In genomic region chr4:159102623-159103405, GRCh38 we compare ENCODE assay signal across 8 cellular contexts. TPM values are rescaled to one million over a fixed set of nuclear protein-coding genes. Genes with fewer than 3 reads are reported as not detected.
A peak's percentile ranks its signal among the peaks of the same experiment; 100 is the strongest.
DNase-seq lines count a peak whose midpoint lies in the region; ATAC-seq and TF ChIP-seq lines count a peak whose summit lies in the region.

Gene RAPGEF2, plus strand, starts transcription at chr4:159103079. Its CDS starts 1,084 bp downstream, at chr4:159104163.

- H3K27ac ChIP-seq in cingulate gyrus (ENCODE audit: low read depth, low read length): peak within 1 kb of the TSS; percentile 81

- intact Hi-C loops in left colon (cut with DNase I, micrococcal nuclease): no loop called here

- POLR2A ChIA-PET in BJ (lab: Charles Lee): no interaction called here

- CTCF ChIA-PET in BJ (lab: Yijun Ruan, JAX): no interaction called here

- H3K36me3 ChIP-seq in BJ (ENCODE audit: control insufficient read depth, insufficient read depth, low read length): no peaks in the 10 kb centered on the region

- peak; percentile 70 for ATAC-seq in HG03457 (IDR thresholded peaks at IDR 0.05; ENCODE audit: unreplicated experiment)
- ATAC-seq in left colon: peak; percentile 93

- H3K4me3 ChIP-seq in BJ (ENCODE audit: low read depth, low read length): peak within 1 kb of the TSS; percentile 89

- no peak for TF ChIP-seq CTCF in BJ (IDR thresholded peaks at IDR 0.05; ENCODE audit: insufficient read depth, low read depth, low read length)

- peaks cover 4% of the 10 kb centered on the region; the same call in 1 of the 2 replicates for H3K27me3 ChIP-seq in BJ (ENCODE audit: control insufficient read depth, insufficient read depth, low read length)

- DNase-seq in BJ (ENCODE audit: low read depth) (peak; percentile 55), GM19240 (ENCODE audit: insufficient read length, low spot score) (peak; percentile 89), NCI-H524 (lab: John Stamatoyannopoulos, UW) (peak; percentile 26 to 79), left colon (peak; percentile 91 to 95)
- peak; percentile 90 for DNase-seq in activated CD4-positive, alpha-beta T cell treated with anti-CD3 and anti-CD28 coated beads for 48 hours
- peak; percentile 82 for DNase-seq in stimulated activated CD4-positive, alpha-beta T cell treated with anti-CD3 and anti-CD28 coated beads, Interleukin-1b, Interleukin-23, amount 100 ng/mL, for 4 hours (ENCODE audit: low read depth in 2 of 2)

RNA-seq across cellular contexts. Expression of gene RAPGEF2, which starts in this region (rescaled TPM):
- polyA plus RNA-seq in BJ (2011; rRNA removed): 19.6 and 28.3 TPM in 2 replicates
- polyA minus RNA-seq in BJ (2011; rRNA and poly(A)+ RNA removed): 24.1 and 34.4 TPM in 2 replicates
- total RNA-seq in left colon: 10 to 100 TPM; 42.6 to 73.1 TPM

Comparison
In these comparisons a context has a peak if more than half of its experiments do, and no peak if none do; other contexts are left out.
1. Peak in every context shown above with its lines: DNase-seq, ATAC-seq, H3K4me3 ChIP-seq and H3K27ac ChIP-seq.